Comparison of ENCODE assay signal across 27 cellular contexts in the genomic region with DNA sequence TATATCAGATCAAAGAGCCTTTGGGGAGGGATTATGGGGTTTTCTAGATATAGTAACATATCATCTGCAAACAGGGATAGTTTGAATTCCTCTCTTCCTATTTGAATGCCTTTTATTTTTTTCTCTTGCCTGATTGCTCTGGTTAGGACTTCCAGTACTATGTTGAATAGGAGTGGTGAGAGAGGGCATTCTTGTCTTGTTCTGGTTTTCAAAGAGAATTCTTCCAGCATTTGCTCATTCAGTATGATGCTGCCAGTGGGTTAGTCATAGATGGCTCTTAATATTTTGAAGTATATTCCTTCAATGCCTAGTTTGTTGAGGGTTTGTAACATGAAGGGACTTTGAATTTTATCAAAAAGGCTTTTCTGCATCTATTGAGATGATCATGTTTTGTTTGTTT. TPM values are rescaled to one million over a fixed set of nuclear protein-coding genes. Genes with fewer than 3 reads are reported as not detected.
A peak's percentile ranks its signal among the peaks of the same experiment; 100 is the strongest.
DNase-seq lines count a peak whose midpoint lies in the region; ATAC-seq, FAIRE-seq and TF ChIP-seq lines count a peak whose summit lies in the region.
"Had no signal": no experiment of that assay in that cellular context is flagged by ENCODE, and none has a peak within 500 bp of the region (broad histone marks: within the 10 kb centered on the region; RNA-seq: fewer than 3 reads in every experiment).

No MANE protein-coding gene starts in this region.

- peak overlapping the region; percentile 43 for H3K27ac Mint-ChIP-seq in astrocyte (ENCODE audit: unreplicated experiment)
- H3K27ac Mint-ChIP-seq in T-helper 17 cell, result no peak overlapping the region
- H3K27ac Mint-ChIP-seq: activated CD4-positive, alpha-beta T cell treated with anti-CD3 and anti-CD28 coated beads for 36 hours; CD4-positive, alpha-beta T cell; stimulated activated naive CD8-positive, alpha-beta T cell treated with anti-CD3 and anti-CD28 coated beads, Interleukin-15, amount 100 ng/mL, for 72 hours had no signal

- H2AFZ ChIP-seq in astrocyte (ENCODE audit: low read depth, low read length), result no peak overlapping the region

- ATAC-seq in HG02970 (IDR thresholded peaks at IDR 0.05; ENCODE audit: low FRiP score, unreplicated experiment) (no peak), T-helper 17 cell (no peak)
- ATAC-seq: activated CD4-positive, alpha-beta T cell treated with anti-CD3 and anti-CD28 coated beads for 36 hours; activated T-cell treated with anti-CD3 and anti-CD28 coated beads, Interleukin-2, amount 50 U/mL, for 4 hours; lower lobe of right lung; mucosa of descending colon; sciatic nerve; stimulated activated naive CD8-positive, alpha-beta T cell treated with anti-CD3 and anti-CD28 coated beads, Interleukin-15, amount 100 ng/mL, for 72 hours had no signal

- TF ChIP-seq CTCF in astrocyte (IDR thresholded peaks at IDR 0.05; ENCODE audit: insufficient read depth, low read depth, low read length) (no peak), fibroblast of pulmonary artery (IDR thresholded peaks at IDR 0.05; ENCODE audit: low read length, missing control alignments) (no peak)

- no peaks in the 10 kb centered on the region for H3K36me3 ChIP-seq in astrocyte (ENCODE audit: insufficient read depth, low read length)
- H3K36me3 ChIP-seq: lower lobe of right lung, tibial artery had no signal

- H3K27ac ChIP-seq in astrocyte (ENCODE audit: low read depth, low read length), result peak overlapping the region; percentile 26
- H3K27ac ChIP-seq: KMS-11, lower lobe of right lung, tibial artery had no signal

- peak; percentile 33 for DNase-seq in HS-27A (ENCODE audit: low read depth)
- peak; percentile 52 for DNase-seq in astrocyte (ENCODE audit: low read depth)
- DNase-seq in fibroblast of pulmonary artery (ENCODE audit: low read depth), result peak; percentile 6
- peak; percentile 15 for DNase-seq in stromal cell of bone marrow (ENCODE audit: low read depth)
- no peak for DNase-seq in iPS-NIHi11 (ENCODE audit: low spot score)
- DNase-seq in T-helper 17 cell, result no peak
- DNase-seq: activated CD4-positive, alpha-beta T cell treated with anti-CD3 and anti-CD28 coated beads for 36 hours; activated naive CD4-positive, alpha-beta T cell; activated T-cell treated with anti-CD3 and anti-CD28 coated beads, Interleukin-2, amount 50 U/mL, for 4 hours; amygdala; CD4-positive, alpha-beta T cell; lower lobe of right lung; mucosa of descending colon; MV-4-11; NCI-H146; NCI-H510A; NK-92 treated with Interleukin-12 subunit alpha and Interleukin-12 subunit beta, amount 100 ng/mL, for 24 hours; stimulated activated naive CD8-positive, alpha-beta T cell treated with anti-CD3 and anti-CD28 coated beads, Interleukin-15, amount 100 ng/mL, for 72 hours; tibial artery had no signal

- H3K4me2 ChIP-seq in astrocyte (ENCODE audit: low read length), result peak overlapping the region; percentile 32
- H3K4me2 ChIP-seq: KMS-11 had no signal

- no peak overlapping the region for H3K9ac ChIP-seq in astrocyte (ENCODE audit: low read length)
- H3K9ac ChIP-seq: KMS-11 had no signal

- no peaks in the 10 kb centered on the region for H3K79me2 ChIP-seq in astrocyte (ENCODE audit: insufficient read depth, low read length)

- H3K9me3 Mint-ChIP-seq in astrocyte (ENCODE audit: unreplicated experiment), result no peaks in the 10 kb centered on the region
- H3K9me3 Mint-ChIP-seq: activated T-cell treated with anti-CD3 and anti-CD28 coated beads, Interleukin-2, amount 50 U/mL, for 4 hours; CD4-positive, alpha-beta T cell; central memory CD8-positive, alpha-beta T cell; neural crest cell; stimulated activated naive CD8-positive, alpha-beta T cell treated with anti-CD3 and anti-CD28 coated beads, Interleukin-15, amount 100 ng/mL, for 72 hours had no signal

- H3K27me3 Mint-ChIP-seq in astrocyte (ENCODE audit: low read depth, unreplicated experiment) (no peaks in the 10 kb centered on the region), T-helper 17 cell (no peaks in the 10 kb centered on the region)
- H3K27me3 Mint-ChIP-seq: activated CD4-positive, alpha-beta T cell treated with anti-CD3 and anti-CD28 coated beads for 36 hours; CD4-positive, alpha-beta T cell; central memory CD8-positive, alpha-beta T cell; stimulated activated naive CD8-positive, alpha-beta T cell treated with anti-CD3 and anti-CD28 coated beads, Interleukin-15, amount 100 ng/mL, for 72 hours had no signal

- H3K4me3 Mint-ChIP-seq in astrocyte (ENCODE audit: unreplicated experiment), result peak overlapping the region; percentile 9
- no peak overlapping the region for H3K4me3 Mint-ChIP-seq in T-helper 17 cell
- H3K4me3 Mint-ChIP-seq: activated CD4-positive, alpha-beta T cell treated with anti-CD3 and anti-CD28 coated beads for 36 hours; activated T-cell treated with anti-CD3 and anti-CD28 coated beads, Interleukin-2, amount 50 U/mL, for 4 hours; CD4-positive, alpha-beta T cell; central memory CD8-positive, alpha-beta T cell; neural crest cell; stimulated activated naive CD8-positive, alpha-beta T cell treated with anti-CD3 and anti-CD28 coated beads, Interleukin-15, amount 100 ng/mL, for 72 hours had no signal

- H3K36me3 Mint-ChIP-seq in astrocyte (ENCODE audit: low read depth, unreplicated experiment) (no peaks in the 10 kb centered on the region), T-helper 17 cell (ENCODE audit: low read depth) (peaks cover 2% of the 10 kb centered on the region)

- H3K4me1 Mint-ChIP-seq in astrocyte (ENCODE audit: low read depth, unreplicated experiment), result peaks cover 12% of the 10 kb centered on the region
- no peaks in the 10 kb centered on the region for H3K4me1 Mint-ChIP-seq in T-helper 17 cell
- H3K4me1 Mint-ChIP-seq: activated CD4-positive, alpha-beta T cell treated with anti-CD3 and anti-CD28 coated beads for 36 hours; central memory CD8-positive, alpha-beta T cell; neural crest cell; stimulated activated naive CD8-positive, alpha-beta T cell treated with anti-CD3 and anti-CD28 coated beads, Interleukin-15, amount 100 ng/mL, for 72 hours had no signal

- no peaks in the 10 kb centered on the region for H3K27me3 ChIP-seq in astrocyte (ENCODE audit: insufficient read depth, low read length)
- H3K27me3 ChIP-seq: tibial artery had no signal

- no peaks in the 10 kb centered on the region for H4K20me1 ChIP-seq in astrocyte (ENCODE audit: insufficient read depth, low read length)

- peak; percentile 66 for FAIRE-seq in astrocyte (lab: Jason Lieb, UNC)
- FAIRE-seq: endothelial cell of umbilical vein, keratinocyte, RCC 7860 had no signal

- no peaks in the 10 kb centered on the region for H3K9me3 ChIP-seq in astrocyte (ENCODE audit: insufficient read depth, low read depth, low read length)
- no peaks in the 10 kb centered on the region for H3K9me3 ChIP-seq in T-helper 17 cell (ENCODE audit: control insufficient read depth, low read length, poor library complexity, severe bottlenecking)
- H3K9me3 ChIP-seq: lower lobe of right lung, mucosa of descending colon, tibial artery had no signal

- H3K4me1 ChIP-seq in astrocyte (ENCODE audit: insufficient read depth, low read length), result no peaks in the 10 kb centered on the region
- H3K4me1 ChIP-seq: lower lobe of right lung, tibial artery had no signal

- H3K4me3 ChIP-seq in astrocyte (ENCODE audit: insufficient read depth, low read depth, low read length), result no peak overlapping the region
- no peak overlapping the region for H3K4me3 ChIP-seq in fibroblast of pulmonary artery (replicated peaks; ENCODE audit: low read depth, low read length)
- H3K4me3 ChIP-seq: lower lobe of right lung, mucosa of descending colon, tibial artery had no signal

RNA-seq across cellular contexts. Expression of a gene that starts 25.6 kb away (rescaled TPM):
- total RNA-seq in astrocyte (18.0 and 21.4 TPM in 2 replicates), T-helper 17 cell (10 to 100 TPM; 16.7 to 18.9 TPM)

Comparison
In these comparisons a context has a peak if more than half of its experiments do, and no peak if none do; other contexts are left out.
1. DNase-seq: peak in HS-27A (single experiment), astrocyte (single experiment), fibroblast of pulmonary artery (single experiment) and stromal cell of bone marrow (single experiment); none in iPS-NIHi11 (single experiment) and T-helper 17 cell (0 of 3).